Comparison of ENCODE assay signal across 13 cellular contexts in genomic region chr3:5568451-5568850, GRCh38.
A peak's percentile ranks its signal among the peaks of the same experiment; 100 is the strongest.
DNase-seq lines count a peak whose midpoint lies in the region; ATAC-seq and TF ChIP-seq lines count a peak whose summit lies in the region.
"Had no signal": no experiment of that assay in that cellular context is flagged by ENCODE, and none has a peak within 500 bp of the region (broad histone marks: within the 10 kb centered on the region; RNA-seq: fewer than 3 reads in every experiment).

No MANE protein-coding gene starts in this region.

- H3K4me1 ChIP-seq in GM23338 (ENCODE audit: insufficient read depth) (no peaks in the 10 kb centered on the region), PC-9 (replicated peaks; ENCODE audit: insufficient read depth) (no peaks in the 10 kb centered on the region), ascending aorta (no peaks in the 10 kb centered on the region)

- no peaks in the 10 kb centered on the region for H3K4me1 Mint-ChIP-seq in GM23338

- H3K9me3 ChIP-seq in PC-9 (ENCODE audit: insufficient read depth, low read depth) (no peaks in the 10 kb centered on the region), ascending aorta (no peaks in the 10 kb centered on the region)

- no peaks in the 10 kb centered on the region for H3K9me2 ChIP-seq in GM23338 (ENCODE audit: insufficient read depth)
- H3K9me2 ChIP-seq in PC-9 (ENCODE audit: insufficient read depth), result no peaks in the 10 kb centered on the region

- peaks cover 2% of the 10 kb centered on the region for H3K27me3 Mint-ChIP-seq in GM23338 (ENCODE audit: insufficient read depth, low read depth, poor library complexity)

- peaks cover 78% of the 10 kb centered on the region for H3K9me3 Mint-ChIP-seq in GM23338

- ATAC-seq in GM23338, result no peak
- no peak for ATAC-seq in HG03025 (IDR thresholded peaks at IDR 0.05; ENCODE audit: low FRiP score, unreplicated experiment)
- ATAC-seq in GM18520 (IDR thresholded peaks at IDR 0.05; ENCODE audit: unreplicated experiment), result no peak

- no peak overlapping the region for H3K4me3 ChIP-seq in GM23338
- H3K4me3 ChIP-seq in PC-9, result no peak overlapping the region
- no peak overlapping the region for H3K4me3 ChIP-seq in ascending aorta

- H2AFZ ChIP-seq in GM23338, result no peak overlapping the region
- H2AFZ ChIP-seq in PC-9, result no peak overlapping the region

- intact Hi-C loops in PC-9 (cut with micrococcal nuclease; ENCODE audit: unreplicated experiment) (loop anchor here (1.0 to 5.0 kb wide), 3 partner anchors 163 to 1489 kb away; no protein-coding TSS in a partner anchor), ascending aorta (cut with DNase I) (no loop called here)

- no peak overlapping the region for H3K4me3 Mint-ChIP-seq in GM23338

- H3K36me3 ChIP-seq in GM23338 (ENCODE audit: insufficient read depth) (peaks cover 12% of the 10 kb centered on the region), PC-9 (ENCODE audit: low read depth) (no peaks in the 10 kb centered on the region), ascending aorta (no peaks in the 10 kb centered on the region)

- H3K36me3 Mint-ChIP-seq in GM23338 (ENCODE audit: low read depth), result peaks cover 6% of the 10 kb centered on the region; the same call in 1 of the 3 replicates

- H3K27me3 ChIP-seq in GM23338 (ENCODE audit: insufficient read depth) (peaks cover 4% of the 10 kb centered on the region; the same call in 1 of the 2 replicates), PC-9 (ENCODE audit: insufficient read depth, low read depth) (no peaks in the 10 kb centered on the region), ascending aorta (no peaks in the 10 kb centered on the region)

- H3K27ac Mint-ChIP-seq in GM23338, result no peak overlapping the region

- H3F3A ChIP-seq in GM23338 (replicated peaks; ENCODE audit: low read depth), result no peaks in the 10 kb centered on the region
- H3F3A ChIP-seq in PC-9 (ENCODE audit: insufficient read depth, low read depth), result no peaks in the 10 kb centered on the region

- H3K79me2 ChIP-seq in GM23338 (replicated peaks; ENCODE audit: insufficient read depth) (no peaks in the 10 kb centered on the region), PC-9 (ENCODE audit: low read depth) (no peaks in the 10 kb centered on the region)

- CTCF ChIA-PET in PC-9 (lab: Charles Lee), result no interaction called here

- no peaks in the 10 kb centered on the region for H4K20me1 ChIP-seq in GM23338 (replicated peaks; ENCODE audit: insufficient read depth)
- no peaks in the 10 kb centered on the region for H4K20me1 ChIP-seq in PC-9 (ENCODE audit: insufficient read depth)

- DNase-seq in GM10266 (ENCODE audit: extremely low spot score), result no peak
- peak; percentile 1 for DNase-seq in GM23338 (ENCODE audit: low spot score)
- no peak for DNase-seq in PC-9
- DNase-seq in kidney tubule cell (ENCODE audit: low spot score), result peak; percentile 35
- no peak for DNase-seq in ascending aorta (ENCODE audit: low spot score in 2 of 2)
- DNase-seq in stimulated activated CD4-positive, alpha-beta T cell treated with anti-CD3 and anti-CD28 coated beads, Interleukin-4, amount 100 ng/mL, for 1 hour, result no peak
- DNase-seq: activated T-cell treated with anti-CD3 and anti-CD28 coated beads, Interleukin-2, amount 50 U/mL, for 48 hours; COR-L47; head of caudate nucleus; mesenchymal stem cell; NCI-H146 had no signal

- peak; percentile 35 for TF ChIP-seq CTCF in GM10266 (IDR thresholded peaks at IDR 0.05; ENCODE audit: control insufficient read depth, insufficient read depth, low read depth, missing control alignments)
- no peak for TF ChIP-seq CTCF in GM23338 (conservative IDR thresholded peaks at IDR 0.05; ENCODE audit: low read depth in 2 of 2)
- peak; percentile 52; the same call in 1 of the 2 replicates for TF ChIP-seq CTCF in PC-9 (conservative IDR thresholded peaks at IDR 0.05)
- TF ChIP-seq CTCF in ascending aorta (IDR thresholded peaks at IDR 0.05), result no peak

- H3K4me2 ChIP-seq in GM23338 (no peak overlapping the region), PC-9 (no peak overlapping the region)

- BruUV-seq in PC-9 (replicated peaks; lab: Mats Ljungman, UMichigan), result no TSS peak

- POLR2A ChIA-PET in PC-9 (lab: Charles Lee; ENCODE audit: unreplicated experiment), result no interaction called here

- H3K27ac ChIP-seq in GM23338 (ENCODE audit: low read depth) (no peak overlapping the region), PC-9 (no peak overlapping the region), ascending aorta (no peak overlapping the region)

TF ChIP-seq in GM23338, 12 proteins besides CTCF, POLR2A, EP300 and RAD21 (continues in another document):
- TF ChIP-seq EZH2 (IDR thresholded peaks at IDR 0.05; ENCODE audit: low read depth, unreplicated experiment) (no peak), ZNF331 (CRISPR knock-in tag; IDR thresholded peaks at IDR 0.05; ENCODE audit: low read depth) (no peak), ETS1 (IDR thresholded peaks at IDR 0.05) (no peak), POLR2AphosphoS5 (IDR thresholded peaks at IDR 0.05; ENCODE audit: low read depth) (no peak), CREB1 (CRISPR knock-in tag; IDR thresholded peaks at IDR 0.05; ENCODE audit: low read depth) (no peak), ZNF462 (CRISPR knock-in tag; IDR thresholded peaks at IDR 0.05) (no peak), EZH2phosphoT487 (IDR thresholded peaks at IDR 0.05; ENCODE audit: unreplicated experiment) (no peak), JUNB (IDR thresholded peaks at IDR 0.05; ENCODE audit: unreplicated experiment) (no peak), ZNF114 (CRISPR knock-in tag; IDR thresholded peaks at IDR 0.05) (no peak), NANOG (IDR thresholded peaks at IDR 0.05; ENCODE audit: borderline replicate concordance) (no peak)

Comparison
In these comparisons a context has a peak if more than half of its experiments do, and no peak if none do; other contexts are left out.
1. DNase-seq: peak in GM23338 (single experiment) and kidney tubule cell (single experiment); none in GM10266 (single experiment), PC-9 (0 of 2), ascending aorta (0 of 2) and stimulated activated CD4-positive, alpha-beta T cell treated with anti-CD3 and anti-CD28 coated beads, Interleukin-4, amount 100 ng/mL, for 1 hour (single experiment).
2. CTCF ChIP-seq: peak in GM10266 (single experiment) and PC-9 (single experiment); none in GM23338 (0 of 2) and ascending aorta (0 of 3).